In genomic region chr12:3431685-3432084, GRCh38 we compare ENCODE assay signal across 18 cellular contexts. TPM values are rescaled to one million over a fixed set of nuclear protein-coding genes. Genes with fewer than 3 reads are reported as not detected.
A peak's percentile ranks its signal among the peaks of the same experiment; 100 is the strongest.
DNase-seq lines count a peak whose midpoint lies in the region; ATAC-seq and TF ChIP-seq lines count a peak whose summit lies in the region.
"Had no signal": no experiment of that assay in that cellular context is flagged by ENCODE, and none has a peak within 500 bp of the region (broad histone marks: within the 10 kb centered on the region; RNA-seq: fewer than 3 reads in every experiment).

No MANE protein-coding gene starts in this region.

- TF ChIP-seq CTCF in activated CD8-positive, alpha-beta T cell treated with anti-CD3 and anti-CD28 coated beads for 36 hours (IDR thresholded peaks at IDR 0.05), result no peak
- TF ChIP-seq CTCF in DND-41 (IDR thresholded peaks at IDR 0.05; ENCODE audit: borderline replicate concordance, extremely low read depth, low read length, poor library complexity, severe bottlenecking) (no peak), WTC11 (IDR thresholded peaks at IDR 0.05) (no peak), neural progenitor cell (IDR thresholded peaks at IDR 0.05) (no peak), brain microvascular endothelial cell (IDR thresholded peaks at IDR 0.05; ENCODE audit: low read depth, low read length, missing control alignments) (no peak)

- H3K36me3 Mint-ChIP-seq in activated CD8-positive, alpha-beta T cell treated with anti-CD3 and anti-CD28 coated beads, Interleukin-2, amount 10 ng/mL, durations not matched to agents 7 days and 5 days (ENCODE audit: low read depth), result peaks cover 7% of the 10 kb centered on the region
- peaks cover 2% of the 10 kb centered on the region for H3K36me3 Mint-ChIP-seq in activated CD8-positive, alpha-beta T cell treated with anti-CD3 and anti-CD28 coated beads for 36 hours (ENCODE audit: low read depth)
- H3K36me3 Mint-ChIP-seq in WTC11, result peaks cover 15% of the 10 kb centered on the region
- no peaks in the 10 kb centered on the region for H3K36me3 Mint-ChIP-seq in neural progenitor cell
- H3K36me3 Mint-ChIP-seq: memory B cell had no signal

- no peak overlapping the region for H3K4me3 Mint-ChIP-seq in activated CD8-positive, alpha-beta T cell treated with anti-CD3 and anti-CD28 coated beads, Interleukin-2, amount 10 ng/mL, durations not matched to agents 7 days and 5 days
- H3K4me3 Mint-ChIP-seq in activated CD8-positive, alpha-beta T cell treated with anti-CD3 and anti-CD28 coated beads for 36 hours, result no peak overlapping the region
- H3K4me3 Mint-ChIP-seq in WTC11 (0 out of 2 replicates have a peak overlapping the region, but pooled peaks have one; percentile 0), neural progenitor cell (no peak overlapping the region)
- H3K4me3 Mint-ChIP-seq: memory B cell, nephron progenitor cell had no signal

- H3K9ac ChIP-seq in DND-41 (ENCODE audit: low read depth, low read length) (no peak overlapping the region), neural progenitor cell (no peak overlapping the region)

- H3K36me3 ChIP-seq in DND-41 (ENCODE audit: insufficient read depth, low read length) (no peaks in the 10 kb centered on the region), neural progenitor cell (no peaks in the 10 kb centered on the region), brain microvascular endothelial cell (replicated peaks) (no peaks in the 10 kb centered on the region)
- H3K36me3 ChIP-seq: tibial nerve had no signal

- peaks cover 5% of the 10 kb centered on the region for H3K4me1 ChIP-seq in DND-41 (ENCODE audit: insufficient read depth, low read length)
- peaks cover 23% of the 10 kb centered on the region for H3K4me1 ChIP-seq in neural progenitor cell
- H3K4me1 ChIP-seq: tibial nerve had no signal

- H3K79me2 ChIP-seq in DND-41 (ENCODE audit: insufficient read depth, low read length) (no peaks in the 10 kb centered on the region), neural progenitor cell (ENCODE audit: low read depth) (no peaks in the 10 kb centered on the region)

- H3K4me3 ChIP-seq in DND-41 (ENCODE audit: low read depth in 1 of 2, low read length in 2 of 2), result no peak overlapping the region
- H3K4me3 ChIP-seq in neural progenitor cell, result no peak overlapping the region
- H3K4me3 ChIP-seq in brain microvascular endothelial cell (ENCODE audit: low read depth, low read length), result no peak overlapping the region
- H3K4me3 ChIP-seq: tibial nerve had no signal

- H3K27me3 Mint-ChIP-seq in activated CD8-positive, alpha-beta T cell treated with anti-CD3 and anti-CD28 coated beads, Interleukin-2, amount 10 ng/mL, durations not matched to agents 7 days and 5 days (ENCODE audit: low read depth), result peaks cover 10% of the 10 kb centered on the region
- H3K27me3 Mint-ChIP-seq in activated CD8-positive, alpha-beta T cell treated with anti-CD3 and anti-CD28 coated beads for 36 hours, result peaks cover 5% of the 10 kb centered on the region
- H3K27me3 Mint-ChIP-seq in WTC11 (ENCODE audit: low read depth) (peaks cover 9% of the 10 kb centered on the region), neural progenitor cell (ENCODE audit: insufficient read depth, low read depth) (peaks cover 2% of the 10 kb centered on the region)

- H3K27me3 ChIP-seq in DND-41 (ENCODE audit: insufficient read depth, low read length, poor library complexity), result no peaks in the 10 kb centered on the region
- no peaks in the 10 kb centered on the region for H3K27me3 ChIP-seq in neural progenitor cell
- H3K27me3 ChIP-seq in brain microvascular endothelial cell (replicated peaks), result no peaks in the 10 kb centered on the region
- H3K27me3 ChIP-seq: tibial nerve had no signal

- no peak overlapping the region for H3K4me2 ChIP-seq in DND-41 (ENCODE audit: insufficient read depth, low read length)
- H3K4me2 ChIP-seq in neural progenitor cell, result peak overlapping the region; percentile 1

- H3K4me1 Mint-ChIP-seq in activated CD8-positive, alpha-beta T cell treated with anti-CD3 and anti-CD28 coated beads, Interleukin-2, amount 10 ng/mL, durations not matched to agents 7 days and 5 days (ENCODE audit: low read depth), result peaks cover 12% of the 10 kb centered on the region
- H3K4me1 Mint-ChIP-seq in activated CD8-positive, alpha-beta T cell treated with anti-CD3 and anti-CD28 coated beads for 36 hours (ENCODE audit: low read depth), result peaks cover 8% of the 10 kb centered on the region
- H3K4me1 Mint-ChIP-seq in WTC11 (peaks cover 46% of the 10 kb centered on the region), neural progenitor cell (peaks cover 9% of the 10 kb centered on the region)

- peaks cover 8% of the 10 kb centered on the region for H3K9me3 Mint-ChIP-seq in activated CD8-positive, alpha-beta T cell treated with anti-CD3 and anti-CD28 coated beads, Interleukin-2, amount 10 ng/mL, durations not matched to agents 7 days and 5 days (ENCODE audit: insufficient read depth)
- H3K9me3 Mint-ChIP-seq in activated CD8-positive, alpha-beta T cell treated with anti-CD3 and anti-CD28 coated beads for 36 hours, result no peaks in the 10 kb centered on the region
- H3K9me3 Mint-ChIP-seq in WTC11 (peaks cover 19% of the 10 kb centered on the region), neural progenitor cell (peaks cover 6% of the 10 kb centered on the region)

- intact Hi-C loops in activated CD8-positive, alpha-beta T cell treated with anti-CD3 and anti-CD28 coated beads for 36 hours (cut with micrococcal nuclease), result no loop called here

- H3K27ac Mint-ChIP-seq in activated CD8-positive, alpha-beta T cell treated with anti-CD3 and anti-CD28 coated beads, Interleukin-2, amount 10 ng/mL, durations not matched to agents 7 days and 5 days, result peak overlapping the region; percentile 22
- H3K27ac Mint-ChIP-seq in activated CD8-positive, alpha-beta T cell treated with anti-CD3 and anti-CD28 coated beads for 36 hours, result no peak overlapping the region
- H3K27ac Mint-ChIP-seq in WTC11 (peak overlapping the region; percentile 62; the same call in 1 of the 2 replicates), neural progenitor cell (no peak overlapping the region)
- H3K27ac Mint-ChIP-seq: memory B cell, nephron progenitor cell had no signal

- in situ Hi-C loops in brain microvascular endothelial cell (cut with HindIII; ENCODE audit: low pct_ligation_motif_present, low sequenced_read_pairs), result no loop called here

- POLR2A ChIA-PET in activated CD8-positive, alpha-beta T cell treated with anti-CD3 and anti-CD28 coated beads, Interleukin-2, amount 10 ng/mL, durations not matched to agents 7 days and 5 days (lab: Charles Lee), result no interaction called here
- POLR2A ChIA-PET in activated CD8-positive, alpha-beta T cell treated with anti-CD3 and anti-CD28 coated beads for 36 hours (lab: Charles Lee), result no interaction called here
- POLR2A ChIA-PET in WTC11 (lab: Charles Lee), result no interaction called here

- H4K20me1 ChIP-seq in DND-41 (ENCODE audit: insufficient read depth, low read length) (no peaks in the 10 kb centered on the region), neural progenitor cell (ENCODE audit: low read depth) (no peaks in the 10 kb centered on the region)

- H3K9me3 ChIP-seq in DND-41 (ENCODE audit: insufficient read depth, low read length, severe bottlenecking) (peaks cover 4% of the 10 kb centered on the region), neural progenitor cell (ENCODE audit: low read depth) (no peaks in the 10 kb centered on the region)
- H3K9me3 ChIP-seq: tibial nerve had no signal

- no peak for DNase-seq in activated CD8-positive, alpha-beta T cell treated with anti-CD3 and anti-CD28 coated beads, Interleukin-2, amount 10 ng/mL, durations not matched to agents 7 days and 5 days
- DNase-seq in activated CD8-positive, alpha-beta T cell treated with anti-CD3 and anti-CD28 coated beads for 36 hours, result no peak
- DNase-seq in DND-41, result no peak
- no peak for DNase-seq in WTC11 (ENCODE audit: low spot score)
- no peak for DNase-seq in neural progenitor cell (ENCODE audit: low spot score)
- DNase-seq in NOMO-1 treated with DMSO at 0.1 percent for 48 hours (lab: John Stamatoyannopoulos, UW; ENCODE audit: unreplicated experiment), result no peak
- no peak for DNase-seq in brain microvascular endothelial cell
- DNase-seq in NCI-H1105 treated with DMSO at 0.1 percent for 48 hours (lab: John Stamatoyannopoulos, UW), result no peak
- DNase-seq: activated gamma-delta T cell, GOT3, NCI-H187 treated with DMSO at 0.1 percent for 48 hours, NCI-H446 treated with DMSO at 0.1 percent for 48 hours, nephron progenitor cell, SHP77 had no signal

- CTCF ChIA-PET in activated CD8-positive, alpha-beta T cell treated with anti-CD3 and anti-CD28 coated beads, Interleukin-2, amount 10 ng/mL, durations not matched to agents 7 days and 5 days (lab: Charles Lee), result interaction anchor here (1.9 kb wide), 1 partner anchor 131 kb away, joined by 5 read pairs; no protein-coding TSS in a partner anchor
- CTCF ChIA-PET in activated CD8-positive, alpha-beta T cell treated with anti-CD3 and anti-CD28 coated beads for 36 hours (lab: Charles Lee), result no interaction called here
- CTCF ChIA-PET in WTC11 (lab: Charles Lee), result interaction anchor here (1.0 to 2.6 kb wide), 2 partner anchors 105 to 131 kb away, joined by 3 to 10 read pairs; no protein-coding TSS in a partner anchor

- peak overlapping the region; percentile 57 for H2AFZ ChIP-seq in DND-41 (ENCODE audit: low read depth, low read length)
- H2AFZ ChIP-seq in neural progenitor cell (replicated peaks), result no peak overlapping the region

- H3F3A ChIP-seq in neural progenitor cell (ENCODE audit: low read depth), result peaks cover 8% of the 10 kb centered on the region

- H3K27ac ChIP-seq in DND-41 (ENCODE audit: low read length), result no peak overlapping the region
- H3K27ac ChIP-seq in neural progenitor cell, result no peak overlapping the region
- no peak overlapping the region for H3K27ac ChIP-seq in brain microvascular endothelial cell
- H3K27ac ChIP-seq: tibial nerve had no signal

- no peak for ATAC-seq in activated CD8-positive, alpha-beta T cell treated with anti-CD3 and anti-CD28 coated beads, Interleukin-2, amount 10 ng/mL, durations not matched to agents 7 days and 5 days
- no peak for ATAC-seq in activated CD8-positive, alpha-beta T cell treated with anti-CD3 and anti-CD28 coated beads for 36 hours
- ATAC-seq in DND-41 (ENCODE audit: insufficient read depth, low read depth) (no peak), WTC11 (no peak)

TF ChIP-seq in WTC11, 78 proteins besides CTCF, POLR2A, EP300 and RAD21 (continues in another document):
- TF ChIP-seq ZBTB21 (CRISPR knock-in tag; IDR thresholded peaks at IDR 0.05; ENCODE audit: borderline replicate concordance), result no peak

RNA-seq across cellular contexts. Expression of gene PRMT8, which starts 59.3 kb away (rescaled TPM):
- total RNA-seq in activated CD8-positive, alpha-beta T cell treated with anti-CD3 and anti-CD28 coated beads, Interleukin-2, amount 10 ng/mL, durations not matched to agents 7 days and 5 days, result not detected
- total RNA-seq in activated CD8-positive, alpha-beta T cell treated with anti-CD3 and anti-CD28 coated beads for 36 hours, result not detected
- total RNA-seq in WTC11 (2021), result 1.4 to 2.4 TPM (median 1.7 TPM) in 3 replicates
- total RNA-seq in neural progenitor cell (ENCODE audit: low replicate concordance), result 0.80 and 1.2 TPM in 2 replicates
- total RNA-seq: renal cortical epithelial cell; T-helper 2 cell treated with Interferon-gamma antibody and Interleukin-4, amounts not matched to agents 100 ng/mL and 5 ng/mL, for 36 hours; tibial nerve had no signal

Comparison
In these comparisons a context has a peak if more than half of its experiments do, and no peak if none do; other contexts are left out.
1. H3K27ac Mint-ChIP-seq: peak in activated CD8-positive, alpha-beta T cell treated with anti-CD3 and anti-CD28 coated beads, Interleukin-2, amount 10 ng/mL, durations not matched to agents 7 days and 5 days (single experiment) and WTC11 (single experiment); none in activated CD8-positive, alpha-beta T cell treated with anti-CD3 and anti-CD28 coated beads for 36 hours (single experiment) and neural progenitor cell (single experiment).